Comparison of ENCODE assay signal across 17 cellular contexts in the genomic region with DNA sequence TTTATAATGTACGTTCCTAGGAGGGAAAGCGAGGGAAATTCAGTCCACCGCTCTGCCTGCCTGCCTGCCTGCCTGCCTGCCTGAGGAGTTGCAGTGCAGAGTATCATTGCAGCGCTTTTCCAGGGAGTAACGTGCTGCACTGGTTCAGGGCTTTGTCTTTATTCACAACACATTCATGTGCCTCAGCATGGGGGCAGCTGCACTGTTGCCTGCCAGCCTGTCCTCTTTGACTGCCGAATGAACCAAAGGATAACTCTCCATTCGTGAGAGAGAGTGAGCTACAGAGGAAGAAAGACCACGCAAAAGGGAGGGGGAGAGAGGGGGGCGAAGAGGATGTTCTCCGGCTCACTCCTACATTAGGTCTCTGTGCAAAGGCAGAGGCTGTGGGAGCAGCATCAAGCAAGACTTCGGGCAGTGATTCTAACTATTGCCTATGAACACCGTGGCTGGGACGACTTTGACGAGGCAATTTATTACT.
A peak's percentile ranks its signal among the peaks of the same experiment; 100 is the strongest.
DNase-seq lines count a peak whose midpoint lies in the region; ATAC-seq and TF ChIP-seq lines count a peak whose summit lies in the region.
"Had no signal": no experiment of that assay in that cellular context is flagged by ENCODE, and none has a peak within 500 bp of the region (broad histone marks: within the 10 kb centered on the region; RNA-seq: fewer than 3 reads in every experiment).

No MANE protein-coding gene starts in this region.

- no peak for ATAC-seq in GM18517 (IDR thresholded peaks at IDR 0.05; ENCODE audit: unreplicated experiment)
- ATAC-seq: stimulated activated naive B cell treated with anti-CD40 and anti-IgM and Interleukin-4, amounts not matched to agents 10 μg/mL and 1 μg/mL and 100 μg/mL, for 72 hours had no signal

- H3K9ac ChIP-seq in HUES48 (ENCODE audit: low read depth, low read length) = 0 out of 2 replicates have a peak overlapping the region, but pooled peaks have one; percentile 28

- H3K4me3 ChIP-seq in HUES48 (ENCODE audit: low read depth, low read length) = peak overlapping the region; percentile 43

- peak overlapping the region; percentile 48 for H3K27ac ChIP-seq in HUES48 (ENCODE audit: low read depth, low read length)
- H3K27ac ChIP-seq: epithelial cell of prostate had no signal

- DNase-seq in astrocyte of the hippocampus (ENCODE audit: low read depth, low spot score) = peak; percentile 55
- DNase-seq in iPS DF 19.7 (ENCODE audit: low read depth, low spot score) = peak; percentile 83
- no peak for DNase-seq in osteocyte (ENCODE audit: extremely low spot score, unreplicated experiment)
- no peak for DNase-seq in activated CD4-positive, alpha-beta memory T cell treated with anti-CD3 and anti-CD28 coated beads, Interleukin-2, amount 10 ng/mL, durations not matched to agents 7 days and 5 days
- no peak for DNase-seq in NCI-H2196 treated with DMSO at 0.1 percent for 48 hours (lab: John Stamatoyannopoulos, UW; ENCODE audit: unreplicated experiment)
- no peak for DNase-seq in HUDEP-2 (lab: John Stamatoyannopoulos, UW; ENCODE audit: unreplicated experiment in 76 of 76)
- DNase-seq: activated CD4-positive, alpha-beta T cell treated with anti-CD3 and anti-CD28 coated beads for 48 hours; activated naive CD4-positive, alpha-beta T cell treated with anti-CD3 and anti-CD28 coated beads for 36 hours; NCI-H2081 treated with DMSO at 0.1 percent for 48 hours; SIG-M5; stimulated activated CD4-positive, alpha-beta T cell treated with anti-CD3 and anti-CD28 coated beads, Interleukin-15, amount 100 ng/mL, for 24 hours; stimulated activated naive B cell treated with anti-CD40 and anti-IgM and Interleukin-4, amounts not matched to agents 10 μg/mL and 1 μg/mL and 100 μg/mL, for 72 hours had no signal

- CTCF ChIA-PET in activated CD4-positive, alpha-beta memory T cell treated with anti-CD3 and anti-CD28 coated beads, Interleukin-2, amount 10 ng/mL, durations not matched to agents 7 days and 5 days (lab: Charles Lee) = no interaction called here

- no peak overlapping the region for H3K27ac Mint-ChIP-seq in osteocyte (ENCODE audit: unreplicated experiment)
- H3K27ac Mint-ChIP-seq in activated CD4-positive, alpha-beta memory T cell treated with anti-CD3 and anti-CD28 coated beads, Interleukin-2, amount 10 ng/mL, durations not matched to agents 7 days and 5 days = no peak overlapping the region
- H3K27ac Mint-ChIP-seq: activated naive CD4-positive, alpha-beta T cell treated with anti-CD3 and anti-CD28 coated beads for 36 hours; memory B cell; stimulated activated naive B cell treated with anti-CD40 and anti-IgM and Interleukin-4, amounts not matched to agents 10 μg/mL and 1 μg/mL and 100 μg/mL, for 72 hours had no signal

- H3K27me3 Mint-ChIP-seq in osteocyte (ENCODE audit: unreplicated experiment) = peaks cover 20% of the 10 kb centered on the region
- H3K27me3 Mint-ChIP-seq in activated CD4-positive, alpha-beta memory T cell treated with anti-CD3 and anti-CD28 coated beads, Interleukin-2, amount 10 ng/mL, durations not matched to agents 7 days and 5 days = no peaks in the 10 kb centered on the region
- H3K27me3 Mint-ChIP-seq: IgD-negative memory B cell had no signal

- no peaks in the 10 kb centered on the region for H3K36me3 ChIP-seq in HUES48 (ENCODE audit: control insufficient read depth, insufficient read depth, low read length)

- H3K27me3 ChIP-seq in HUES48 (ENCODE audit: control insufficient read depth, insufficient read depth, low read length) = no peaks in the 10 kb centered on the region

- peaks cover 5% of the 10 kb centered on the region for H3K4me1 Mint-ChIP-seq in osteocyte (ENCODE audit: unreplicated experiment)
- H3K4me1 Mint-ChIP-seq in activated CD4-positive, alpha-beta memory T cell treated with anti-CD3 and anti-CD28 coated beads, Interleukin-2, amount 10 ng/mL, durations not matched to agents 7 days and 5 days = no peaks in the 10 kb centered on the region

- POLR2A ChIA-PET in activated CD4-positive, alpha-beta memory T cell treated with anti-CD3 and anti-CD28 coated beads, Interleukin-2, amount 10 ng/mL, durations not matched to agents 7 days and 5 days (lab: Charles Lee) = no interaction called here

- no peaks in the 10 kb centered on the region for H3K9me3 ChIP-seq in HUES48 (ENCODE audit: control insufficient read depth, insufficient read depth, low read length)

- no peak for TF ChIP-seq CTCF in osteocyte (IDR thresholded peaks at IDR 0.05)

- H3K36me3 Mint-ChIP-seq in osteocyte (ENCODE audit: unreplicated experiment) = no peaks in the 10 kb centered on the region
- H3K36me3 Mint-ChIP-seq in activated CD4-positive, alpha-beta memory T cell treated with anti-CD3 and anti-CD28 coated beads, Interleukin-2, amount 10 ng/mL, durations not matched to agents 7 days and 5 days (ENCODE audit: low read depth) = no peaks in the 10 kb centered on the region
- H3K36me3 Mint-ChIP-seq: IgD-negative memory B cell; memory B cell; stimulated activated naive B cell treated with anti-CD40 and anti-IgM and Interleukin-4, amounts not matched to agents 10 μg/mL and 1 μg/mL and 100 μg/mL, for 72 hours had no signal

- H3K9me3 Mint-ChIP-seq in osteocyte (ENCODE audit: unreplicated experiment) = no peaks in the 10 kb centered on the region
- H3K9me3 Mint-ChIP-seq in activated CD4-positive, alpha-beta memory T cell treated with anti-CD3 and anti-CD28 coated beads, Interleukin-2, amount 10 ng/mL, durations not matched to agents 7 days and 5 days = peaks cover 4% of the 10 kb centered on the region
- H3K9me3 Mint-ChIP-seq: activated naive CD4-positive, alpha-beta T cell treated with anti-CD3 and anti-CD28 coated beads for 36 hours; IgD-negative memory B cell; memory B cell; stimulated activated naive B cell treated with anti-CD40 and anti-IgM and Interleukin-4, amounts not matched to agents 10 μg/mL and 1 μg/mL and 100 μg/mL, for 72 hours had no signal

- peak overlapping the region; percentile 51 for H3K4me3 Mint-ChIP-seq in osteocyte (ENCODE audit: unreplicated experiment)
- H3K4me3 Mint-ChIP-seq in activated CD4-positive, alpha-beta memory T cell treated with anti-CD3 and anti-CD28 coated beads, Interleukin-2, amount 10 ng/mL, durations not matched to agents 7 days and 5 days = no peak overlapping the region
- H3K4me3 Mint-ChIP-seq: activated naive CD4-positive, alpha-beta T cell treated with anti-CD3 and anti-CD28 coated beads for 36 hours; IgD-negative memory B cell; memory B cell; stimulated activated naive B cell treated with anti-CD40 and anti-IgM and Interleukin-4, amounts not matched to agents 10 μg/mL and 1 μg/mL and 100 μg/mL, for 72 hours had no signal

- peaks cover 10% of the 10 kb centered on the region for H3K4me1 ChIP-seq in HUES48 (ENCODE audit: control insufficient read depth, insufficient read depth, low read length)

Comparison
In these comparisons a context has a peak if more than half of its experiments do, and no peak if none do; other contexts are left out.
1. DNase-seq: peak in astrocyte of the hippocampus (single experiment) and iPS DF 19.7 (single experiment); none in osteocyte (single experiment), activated CD4-positive, alpha-beta memory T cell treated with anti-CD3 and anti-CD28 coated beads, Interleukin-2, amount 10 ng/mL, durations not matched to agents 7 days and 5 days (single experiment), NCI-H2196 treated with DMSO at 0.1 percent for 48 hours (single experiment) and HUDEP-2 (0 of 76).